20 cellular contexts compared by ENCODE assay signal in genomic region chr2:3196716-3197115, GRCh38.
DNase-seq lines count a peak whose midpoint lies in the region; ATAC-seq, FAIRE-seq and TF ChIP-seq lines count a peak whose summit lies in the region.
"Had no signal": no experiment of that assay in that cellular context is flagged by ENCODE, and none has a peak within 500 bp of the region (broad histone marks: within the 10 kb centered on the region; RNA-seq: fewer than 3 reads in every experiment).

No MANE protein-coding gene starts in this region.

- H3K4me1 ChIP-seq in BLaER1 treated with 17β-estradiol and CSF1 and Interleukin-3, amounts not matched to agents 10 nM and 100 nM = peaks cover 53 to 74% (median 69%) of the 10 kb centered on the region in 10 experiments
- H3K4me1 ChIP-seq in OCI-LY1 (ENCODE audit: insufficient read depth, low read length, severe bottlenecking) (peaks cover 51% of the 10 kb centered on the region), sigmoid colon (no peaks in the 10 kb centered on the region)
- H3K4me1 ChIP-seq: HAP-1 had no signal

- H3K27me3 ChIP-seq in BLaER1 treated with 17β-estradiol and CSF1 and Interleukin-3, amounts not matched to agents 10 nM and 100 nM = peaks cover 0 to 14% (median 0%) of the 10 kb centered on the region in 11 experiments; a peak in 2 of 22 replicates
- H3K27me3 ChIP-seq in OCI-LY1 (ENCODE audit: insufficient read depth, low read length) (no peaks in the 10 kb centered on the region), sigmoid colon (no peaks in the 10 kb centered on the region)

- no peak for DNase-seq in caudate nucleus (lab: John Stamatoyannopoulos, UW)
- DNase-seq in sigmoid colon = peak; percentile 38
- DNase-seq in HTR-8/SVneo (ENCODE audit: insufficient read length, low spot score) = no peak
- no peak for DNase-seq in ecto neural progenitor cell (ENCODE audit: low spot score)
- DNase-seq in DMS153 (lab: John Stamatoyannopoulos, UW) = no peak
- DNase-seq: Calu3, NCI-H1092, NCI-H1417 treated with DMSO at 0.1 percent for 48 hours, NCI-H1694 treated with DMSO at 0.1 percent for 48 hours, NCI-H2081, NCI-H2227 treated with DMSO at 0.1 percent for 48 hours, NCI-H526 treated with DMSO at 0.1 percent for 48 hours had no signal

- H3K4me3 ChIP-seq in BLaER1 treated with 17β-estradiol and CSF1 and Interleukin-3, amounts not matched to agents 10 nM and 100 nM = peak overlapping the region in 2 of 10 experiments; percentile 19 to 23; a peak in 3 of 20 replicates
- peak overlapping the region; percentile 25 for H3K4me3 ChIP-seq in OCI-LY1 (ENCODE audit: low read depth, low read length, poor library complexity, severe bottlenecking)
- H3K4me3 ChIP-seq in sigmoid colon = no peak overlapping the region
- H3K4me3 ChIP-seq: GM23338, HAP-1 had no signal

- TF ChIP-seq CTCF in OCI-LY1 (IDR thresholded peaks at IDR 0.05; ENCODE audit: low read length) (no peak), sigmoid colon (IDR thresholded peaks at IDR 0.05) (no peak)

- TF ChIP-seq POLR2A in sigmoid colon (IDR thresholded peaks at IDR 0.05) = no peak

- no peak for FAIRE-seq in HTR-8/SVneo (lab: Jason Lieb, UNC)
- FAIRE-seq: GM18507, RCC 7860 had no signal

- no peaks in the 10 kb centered on the region for H3K9me2 ChIP-seq in OCI-LY1 (ENCODE audit: low read depth, low read length)

- peak overlapping the region in 6 of 11 experiments; percentile 39 to 61 (median 44); a peak in 9 of 22 replicates for H3K9ac ChIP-seq in BLaER1 treated with 17β-estradiol and CSF1 and Interleukin-3, amounts not matched to agents 10 nM and 100 nM
- peak overlapping the region; percentile 59 for H3K9ac ChIP-seq in OCI-LY1 (ENCODE audit: low read length)

- H3K4me2 ChIP-seq in BLaER1 treated with 17β-estradiol and CSF1 and Interleukin-3, amounts not matched to agents 10 nM and 100 nM = peak overlapping the region; percentile 67 to 88 (median 84)
- H3K4me2 ChIP-seq in OCI-LY1 (ENCODE audit: low read length) = peak overlapping the region; percentile 59
- H3K4me2 ChIP-seq: GM23338 had no signal

- peak overlapping the region in 9 of 11 experiments; percentile 45 to 67 (median 60); a peak in 16 of 22 replicates for H3K27ac ChIP-seq in BLaER1 treated with 17β-estradiol and CSF1 and Interleukin-3, amounts not matched to agents 10 nM and 100 nM
- H3K27ac ChIP-seq in OCI-LY1 (ENCODE audit: low read depth, low read length, poor library complexity, severe bottlenecking) (peak overlapping the region; percentile 95), caudate nucleus (ENCODE audit: low read depth, low read length) (peak overlapping the region; percentile 82), sigmoid colon (no peak overlapping the region)
- H3K27ac ChIP-seq: HL-60 had no signal

- no peak overlapping the region for H2AFZ ChIP-seq in OCI-LY1 (ENCODE audit: low read length)
- H2AFZ ChIP-seq: GM23338 had no signal

- no peak for TF ChIP-seq EP300 in sigmoid colon (IDR thresholded peaks at IDR 0.05)

- intact Hi-C loops in sigmoid colon (cut with DNase I) = no loop called here

- no peaks in the 10 kb centered on the region for H3F3A ChIP-seq in OCI-LY1 (ENCODE audit: insufficient read depth, low read length)

- H3K79me2 ChIP-seq in OCI-LY1 (ENCODE audit: insufficient read depth, low read length) = no peaks in the 10 kb centered on the region

- peaks cover 0 to 63% (median 19%) of the 10 kb centered on the region in 11 experiments; a peak in 14 of 22 replicates for H4K20me1 ChIP-seq in BLaER1 treated with 17β-estradiol and CSF1 and Interleukin-3, amounts not matched to agents 10 nM and 100 nM
- no peaks in the 10 kb centered on the region for H4K20me1 ChIP-seq in OCI-LY1 (ENCODE audit: insufficient read depth, low read length)

- no peak for ATAC-seq in HG02798 (IDR thresholded peaks at IDR 0.05; ENCODE audit: poor library complexity, unreplicated experiment)

- H3K9me3 ChIP-seq in BLaER1 treated with 17β-estradiol and CSF1 and Interleukin-3, amounts not matched to agents 10 nM and 100 nM (replicated peaks in 1 of 11) = peaks cover 0 to 4% (median 0%) of the 10 kb centered on the region in 11 experiments; a peak in 1 of 22 replicates
- H3K9me3 ChIP-seq in OCI-LY1 (ENCODE audit: low read length) (no peaks in the 10 kb centered on the region), sigmoid colon (no peaks in the 10 kb centered on the region)
- H3K9me3 ChIP-seq: HAP-1 had no signal

- WGBS in sigmoid colon, 2 donors = 92 to 95% methylated on average over 16 of the region's 16 CpGs

- peaks cover 13 to 48% (median 23%) of the 10 kb centered on the region in 11 experiments for H3K36me3 ChIP-seq in BLaER1 treated with 17β-estradiol and CSF1 and Interleukin-3, amounts not matched to agents 10 nM and 100 nM
- H3K36me3 ChIP-seq in OCI-LY1 (ENCODE audit: insufficient read depth, low read length) = peaks cover 32% of the 10 kb centered on the region
- peaks cover 0 to 40% (median 12%) of the 10 kb centered on the region in 4 donors for H3K36me3 ChIP-seq in sigmoid colon
- H3K36me3 ChIP-seq: HAP-1 had no signal

Comparison
In these comparisons a context has a peak if more than half of its experiments do, and no peak if none do; other contexts are left out.
1. H3K27ac ChIP-seq: peak in BLaER1 treated with 17β-estradiol and CSF1 and Interleukin-3, amounts not matched to agents 10 nM and 100 nM (9 of 11), OCI-LY1 (single experiment) and caudate nucleus (single experiment); none in sigmoid colon (0 of 4).